8 cellular contexts compared by ENCODE assay signal in genomic region chr12:48957141-48958048, GRCh38. TPM values are rescaled to one million over a fixed set of nuclear protein-coding genes. Genes with fewer than 3 reads are reported as not detected.
DNase-seq lines count a peak whose midpoint lies in the region.

TSS of gene ARF3 (minus strand) at chr12:48957487. CDS start at chr12:48941095, 16,392 bp downstream.

- peak within 1 kb of the TSS; percentile 16 for H2BK12ac ChIP-seq in neuronal stem cell (ENCODE audit: low read length)

- peak within 1 kb of the TSS; percentile 21 for H2BK120ac ChIP-seq in neuronal stem cell (ENCODE audit: low read depth, low read length)

- peak; percentile 95 for DNase-seq in ELR (ENCODE audit: low read depth)
- DNase-seq in HAP-1 (ENCODE audit: low spot score in 2 of 2), result peak; percentile 92 to 98
- peak; percentile 80 for DNase-seq in MV-4-11 (lab: John Stamatoyannopoulos, UW)
- peak; percentile 93 for DNase-seq in SK-MEL-5 (ENCODE audit: low read depth, low spot score)
- DNase-seq in activated naive CD4-positive, alpha-beta T cell treated with Interleukin-2 at 50 U/mL for 16 hours, result peak; percentile 91
- DNase-seq in foreskin melanocyte, result peak; percentile 81
- DNase-seq in neuronal stem cell (ENCODE audit: low spot score), result peak; percentile 96

- peak within 1 kb of the TSS; percentile 98 for H3K9ac ChIP-seq in neuronal stem cell (ENCODE audit: low read depth, low read length, poor library complexity)
- peak within 1 kb of the TSS in 4 of 5 donors; percentile 87 to 95 (median 91) for H3K9ac ChIP-seq in subcutaneous abdominal adipose tissue (ENCODE audit: low read length in 5 of 5)

- H2BK15ac ChIP-seq in neuronal stem cell (ENCODE audit: low read length), result peak within 1 kb of the TSS; percentile 76

- H3K4me2 ChIP-seq in neuronal stem cell (ENCODE audit: insufficient read depth, low read length, poor library complexity, severe bottlenecking), result peak within 1 kb of the TSS; percentile 78

- WGBS in neuronal stem cell (ENCODE audit: extremely low coverage in 2 of 2, insufficient read length in 2 of 2, insufficient replicate concordance in 1 of 2), 2 donors, result no CpG with 5 or more reads among the region's 58 CpGs

- no peak within 1 kb of the TSS for H4K91ac ChIP-seq in neuronal stem cell (ENCODE audit: low read depth, low read length, poor library complexity)

- peak within 1 kb of the TSS; percentile 94 for H2AFZ ChIP-seq in neuronal stem cell (ENCODE audit: low read length)

- H3K27ac ChIP-seq in neuronal stem cell (replicated peaks; ENCODE audit: low read length), result peak within 1 kb of the TSS; percentile 79
- peak within 1 kb of the TSS; percentile 78 for H3K27ac ChIP-seq in subcutaneous abdominal adipose tissue (ENCODE audit: low read depth, low read length)

- peak within 1 kb of the TSS; percentile 87 for H2BK5ac ChIP-seq in neuronal stem cell (ENCODE audit: low read length)

- H3K79me1 ChIP-seq in neuronal stem cell (ENCODE audit: low read depth, low read length), result peaks cover 3% of the 10 kb centered on the region

- in situ Hi-C loops in HAP-1 (cut with MboI; ENCODE audit: low sequenced_read_pairs), result no loop called here
- in situ Hi-C loops in SK-MEL-5 (cut with HindIII; ENCODE audit: low pct_unique_long_range_greater_than_20kb, low sequenced_read_pairs), result no loop called here

- H2AK5ac ChIP-seq in neuronal stem cell (ENCODE audit: low read depth, low read length), result peak within 1 kb of the TSS; percentile 71

- H4K8ac ChIP-seq in neuronal stem cell (ENCODE audit: low read depth, low read length), result no peak within 1 kb of the TSS

- peak within 1 kb of the TSS; percentile 98 for H3K18ac ChIP-seq in neuronal stem cell (ENCODE audit: low read length)

- H3K14ac ChIP-seq in neuronal stem cell (ENCODE audit: low read length), result no peak within 1 kb of the TSS

- H3K4ac ChIP-seq in neuronal stem cell (ENCODE audit: low read length), result peak within 1 kb of the TSS; percentile 46

- peaks cover 17% of the 10 kb centered on the region for H3K36me3 ChIP-seq in HAP-1 (replicated peaks)
- peaks cover 5 to 36% of the 10 kb centered on the region in 2 donors for H3K36me3 ChIP-seq in neuronal stem cell (replicated peaks in 1 of 2; ENCODE audit: control insufficient read depth in 2 of 2, insufficient read depth in 2 of 2, low read length in 2 of 2)
- peaks cover 2 to 8% (median 7%) of the 10 kb centered on the region in 5 donors for H3K36me3 ChIP-seq in subcutaneous abdominal adipose tissue (ENCODE audit: control insufficient read depth in 5 of 5, insufficient read depth in 5 of 5, low read length in 5 of 5)

- H3K27me3 ChIP-seq in HAP-1 (ENCODE audit: low read depth) (no peaks in the 10 kb centered on the region), neuronal stem cell (ENCODE audit: control insufficient read depth in 3 of 3, insufficient read depth in 3 of 3, low read depth in 1 of 3, low read length in 3 of 3) (peaks cover 0 to 2% (median 0%) of the 10 kb centered on the region in 3 experiments), subcutaneous abdominal adipose tissue (ENCODE audit: control insufficient read depth in 5 of 5, insufficient read depth in 4 of 5, low read length in 5 of 5) (peaks cover 0 to 3% (median 0%) of the 10 kb centered on the region in 5 donors)

- H3K4me1 ChIP-seq in HAP-1 (peaks cover 10% of the 10 kb centered on the region), neuronal stem cell (ENCODE audit: control insufficient read depth in 2 of 2, insufficient read depth in 1 of 2, low read depth in 1 of 2, low read length in 2 of 2) (peaks cover 7% of the 10 kb centered on the region in 2 donors), subcutaneous abdominal adipose tissue (ENCODE audit: control insufficient read depth in 5 of 5, insufficient read depth in 5 of 5, low read length in 5 of 5) (peaks cover 4 to 27% (median 21%) of the 10 kb centered on the region in 5 donors)

- H3K9me3 ChIP-seq in HAP-1 (no peaks in the 10 kb centered on the region), neuronal stem cell (replicated peaks in 1 of 2; ENCODE audit: control insufficient read depth in 2 of 2, insufficient read depth in 1 of 2, low read depth in 1 of 2, low read length in 2 of 2) (no peaks in the 10 kb centered on the region), subcutaneous abdominal adipose tissue (ENCODE audit: control insufficient read depth in 5 of 5, low read length in 5 of 5) (no peaks in the 10 kb centered on the region)

- H3K23ac ChIP-seq in neuronal stem cell (ENCODE audit: low read depth, low read length, poor library complexity), result peak within 1 kb of the TSS; percentile 82

- H3K4me3 ChIP-seq in HAP-1 (peak within 1 kb of the TSS; percentile 91), neuronal stem cell (ENCODE audit: low read length in 2 of 2) (peak within 1 kb of the TSS; percentile 97 to 98), subcutaneous abdominal adipose tissue (ENCODE audit: low read depth in 1 of 5, low read length in 5 of 5) (peak within 1 kb of the TSS; percentile 88 to 95 (median 94))

RNA-seq across cellular contexts. Expression of gene ARF3, which starts in this region (rescaled TPM):
- total RNA-seq in SK-MEL-5 (2014; rRNA removed; shearing (Covaris generic)), result 92.3 and 95.8 TPM in 2 replicates
- 169 and 225 TPM in 2 replicates for polyA plus RNA-seq in SK-MEL-5 (2015; cell fraction: cytosol; rRNA removed)
- 61.2 and 62.2 TPM in 2 replicates for polyA plus RNA-seq in SK-MEL-5 (2015; cell fraction: nucleus; rRNA removed)
- 72.0 TPM for polyA plus RNA-seq in neuronal stem cell (2013, experiment 1 of 2)
- polyA plus RNA-seq in neuronal stem cell (2013, experiment 2 of 2), result 77.4 TPM

Comparison
In these comparisons a context has a peak if more than half of its experiments do, and no peak if none do; other contexts are left out.
1. Peak in every context shown above with its lines: DNase-seq, H3K4me3 ChIP-seq and H3K27ac ChIP-seq.